Comparison of ENCODE assay signal across 1 cellular context in the genomic region with DNA sequence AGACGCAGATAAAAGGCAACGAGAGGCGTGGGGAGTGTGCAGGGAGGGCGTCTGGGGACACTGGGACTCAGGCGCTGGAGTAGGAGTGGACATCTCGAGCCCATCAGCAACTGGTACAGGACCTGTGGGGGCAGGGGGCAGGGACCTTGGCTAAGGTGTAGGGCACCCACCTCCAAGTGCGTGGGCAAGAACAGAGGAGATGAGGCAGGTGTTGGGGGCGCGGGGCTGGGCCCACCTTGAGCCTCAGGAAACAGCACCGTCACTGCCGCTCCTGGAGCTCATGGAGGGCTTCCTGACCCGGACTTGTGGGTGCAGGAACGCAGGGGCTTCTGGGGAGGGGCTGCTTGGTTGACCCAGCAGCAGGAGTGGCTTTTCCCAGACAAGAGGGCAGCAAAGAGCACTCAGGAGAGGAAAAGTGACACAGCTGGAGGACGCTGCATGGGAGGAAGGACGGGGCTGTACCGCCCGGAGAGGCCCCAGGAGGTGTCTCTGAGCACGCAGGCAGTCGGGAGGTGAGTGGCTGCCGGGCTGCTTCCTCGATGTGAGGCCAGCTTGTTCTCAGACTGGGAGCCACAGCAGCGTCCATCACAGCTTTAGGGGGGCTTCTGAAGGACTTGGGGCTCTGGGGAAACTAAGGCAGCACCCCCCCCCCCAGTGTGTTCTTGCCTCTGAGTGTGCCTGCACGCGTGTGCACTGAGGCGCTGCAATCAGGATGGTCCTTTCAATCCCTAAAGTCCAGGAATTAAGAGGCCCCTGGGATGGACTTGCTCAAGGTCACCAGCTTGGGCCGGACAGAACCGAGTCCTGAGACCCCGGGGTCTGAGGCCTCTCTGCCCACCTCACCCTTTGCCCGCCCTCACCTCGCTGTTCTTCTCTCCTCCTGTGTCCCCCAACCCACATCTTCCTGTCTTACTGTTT.
TF ChIP-seq lines count a peak whose summit lies in the region.

No MANE protein-coding gene starts in this region.

TF ChIP-seq in HEK293, 187 proteins besides CTCF, POLR2A, EP300 and RAD21 (continued from another document):
- TF ChIP-seq, protein P1, sequence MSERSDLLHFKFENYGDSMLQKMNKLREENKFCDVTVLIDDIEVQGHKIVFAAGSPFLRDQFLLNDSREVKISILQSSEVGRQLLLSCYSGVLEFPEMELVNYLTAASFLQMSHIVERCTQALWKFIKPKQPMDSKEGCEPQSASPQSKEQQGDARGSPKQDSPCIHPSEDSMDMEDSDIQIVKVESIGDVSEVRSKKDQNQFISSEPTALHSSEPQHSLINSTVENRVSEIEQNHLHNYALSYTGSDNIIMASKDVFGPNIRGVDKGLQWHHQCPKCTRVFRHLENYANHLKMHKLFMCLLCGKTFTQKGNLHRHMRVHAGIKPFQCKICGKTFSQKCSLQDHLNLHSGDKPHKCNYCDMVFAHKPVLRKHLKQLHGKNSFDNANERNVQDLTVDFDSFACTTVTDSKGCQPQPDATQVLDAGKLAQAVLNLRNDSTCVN (tag by site-specific recombination; optimal IDR thresholded peaks at IDR 0.05) = no peak
- TF ChIP-seq KLF8 (tag by site-specific recombination; IDR thresholded peaks at IDR 0.05) (no peak), ELK4 (IDR thresholded peaks at IDR 0.05; ENCODE audit: borderline replicate concordance, low read depth, low read length) (no peak), ZNF830 (tag by site-specific recombination; IDR thresholded peaks at IDR 0.05; ENCODE audit: low read depth) (no peak), SCRT1 (tag by site-specific recombination; IDR thresholded peaks at IDR 0.05; ENCODE audit: borderline replicate concordance) (peak; percentile 72), GLI4 (tag by site-specific recombination; IDR thresholded peaks at IDR 0.05) (no peak), ZBTB17 (tag by site-specific recombination; IDR thresholded peaks at IDR 0.05) (no peak)
- TF ChIP-seq, protein P2, sequence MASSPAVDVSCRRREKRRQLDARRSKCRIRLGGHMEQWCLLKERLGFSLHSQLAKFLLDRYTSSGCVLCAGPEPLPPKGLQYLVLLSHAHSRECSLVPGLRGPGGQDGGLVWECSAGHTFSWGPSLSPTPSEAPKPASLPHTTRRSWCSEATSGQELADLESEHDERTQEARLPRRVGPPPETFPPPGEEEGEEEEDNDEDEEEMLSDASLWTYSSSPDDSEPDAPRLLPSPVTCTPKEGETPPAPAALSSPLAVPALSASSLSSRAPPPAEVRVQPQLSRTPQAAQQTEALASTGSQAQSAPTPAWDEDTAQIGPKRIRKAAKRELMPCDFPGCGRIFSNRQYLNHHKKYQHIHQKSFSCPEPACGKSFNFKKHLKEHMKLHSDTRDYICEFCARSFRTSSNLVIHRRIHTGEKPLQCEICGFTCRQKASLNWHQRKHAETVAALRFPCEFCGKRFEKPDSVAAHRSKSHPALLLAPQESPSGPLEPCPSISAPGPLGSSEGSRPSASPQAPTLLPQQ (tag by site-specific recombination; IDR thresholded peaks at IDR 0.05) = no peak
